8 cellular contexts compared by ENCODE assay signal in the genomic region with DNA sequence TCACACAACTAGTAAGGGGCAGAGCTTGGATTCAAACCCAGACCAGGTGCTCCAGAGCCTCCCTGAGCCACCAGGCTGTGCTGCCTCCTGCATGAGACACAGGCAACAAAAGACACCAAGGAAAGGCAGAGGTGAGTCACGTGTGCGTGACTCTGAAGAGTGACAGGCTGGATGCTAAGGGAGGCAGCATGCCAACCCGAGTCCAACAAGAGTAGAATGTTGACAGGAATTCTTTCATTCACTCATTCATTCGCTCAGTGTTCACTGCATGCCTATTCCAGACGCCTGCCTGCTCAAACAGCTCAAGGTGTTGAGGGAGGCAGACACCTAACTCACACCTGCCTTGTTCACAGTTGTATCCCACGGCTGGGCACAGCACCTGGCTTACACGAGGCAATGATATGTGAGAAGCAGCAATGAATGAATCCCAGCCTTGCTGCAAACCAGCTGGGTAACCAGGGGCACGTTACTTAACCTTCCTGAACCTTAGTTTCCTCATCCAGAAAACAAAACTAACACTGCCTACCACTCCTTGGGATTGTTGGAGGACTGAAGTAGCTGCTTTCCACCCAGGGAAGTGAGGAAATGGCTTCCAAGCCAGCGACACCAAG.
A peak's percentile ranks its signal among the peaks of the same experiment; 100 is the strongest.
DNase-seq lines count a peak whose midpoint lies in the region; ATAC-seq and TF ChIP-seq lines count a peak whose summit lies in the region.

No MANE protein-coding gene starts in this region.

- peak; percentile 48 for TF ChIP-seq CTCF in CD14-positive monocyte (IDR thresholded peaks at IDR 0.05)
- TF ChIP-seq CTCF in MCF 10A (IDR thresholded peaks at IDR 0.05; ENCODE audit: unreplicated experiment) = peak; percentile 16
- TF ChIP-seq CTCF in mucosa of descending colon (IDR thresholded peaks at IDR 0.05) = no peak

- H3K4me3 Mint-ChIP-seq in CD14-positive monocyte (peak overlapping the region; percentile 72 to 94), MCF 10A (ENCODE audit: unreplicated experiment) (no peak overlapping the region)

- intact Hi-C loops in CD14-positive monocyte (cut with micrococcal nuclease) = loop anchor here (2.0 to 10.0 kb wide), 4 partner anchors 32 to 224 kb away; a partner anchor contains a TSS
- intact Hi-C loops in MCF 10A (cut with micrococcal nuclease) = loop anchor here (10.0 kb wide), 1 partner anchor 104 kb away; no protein-coding TSS in a partner anchor
- intact Hi-C loops in mucosa of descending colon (cut with DNase I, micrococcal nuclease) = no loop called here

- H3K27me3 Mint-ChIP-seq in CD14-positive monocyte (ENCODE audit: low read depth in 3 of 3) (peaks cover 0 to 4% (median 1%) of the 10 kb centered on the region in 3 donors), MCF 10A (ENCODE audit: insufficient read depth, unreplicated experiment) (no peaks in the 10 kb centered on the region)

- H3K9me3 ChIP-seq in mucosa of descending colon = no peaks in the 10 kb centered on the region

- H3K4me1 Mint-ChIP-seq in CD14-positive monocyte (peaks cover 89% of the 10 kb centered on the region), MCF 10A (ENCODE audit: insufficient read depth, unreplicated experiment) (peaks cover 62% of the 10 kb centered on the region)

- H3K4me3 ChIP-seq in mucosa of descending colon = no peak overlapping the region

- peaks cover 18 to 40% of the 10 kb centered on the region in 2 donors for H3K36me3 Mint-ChIP-seq in CD14-positive monocyte
- peaks cover 6% of the 10 kb centered on the region for H3K36me3 Mint-ChIP-seq in MCF 10A (ENCODE audit: insufficient read depth, unreplicated experiment)

- POLR2A ChIA-PET in MCF 10A (lab: Yijun Ruan, JAX) = interaction anchor here (0.7 to 1.8 kb wide), 6 partner anchors 9 to 85 kb away, joined by 3 to 6 read pairs (median 3); no protein-coding TSS in a partner anchor

- peak; percentile 14 for ATAC-seq in HG02642 (IDR thresholded peaks at IDR 0.05; ENCODE audit: poor library complexity, unreplicated experiment)
- ATAC-seq in mucosa of descending colon = peak; percentile 47
- no peak for ATAC-seq in HG02623 (IDR thresholded peaks at IDR 0.05; ENCODE audit: unreplicated experiment)

- H3K9me3 Mint-ChIP-seq in CD14-positive monocyte (peaks cover 0 to 2% (median 0%) of the 10 kb centered on the region in 7 donors), MCF 10A (ENCODE audit: unreplicated experiment) (no peaks in the 10 kb centered on the region)

- no TSS peak for BruUV-seq in MCF 10A (replicated peaks; lab: Mats Ljungman, UMichigan)

- DNase-seq in CD14-positive monocyte (ENCODE audit: low spot score) = peak; percentile 75
- peak; percentile 83 for DNase-seq in MCF 10A (ENCODE audit: unreplicated experiment)
- DNase-seq in mucosa of descending colon = no peak
- no peak for DNase-seq in DMS 273 treated with DMSO at 0.1 percent for 48 hours (lab: John Stamatoyannopoulos, UW)
- no peak for DNase-seq in NK-92 treated with Interleukin-12 subunit alpha and Interleukin-12 subunit beta, amount 100 ng/mL, for 24 hours (lab: John Stamatoyannopoulos, UW)
- DNase-seq in NCI-H1694 (lab: John Stamatoyannopoulos, UW) = no peak

- CTCF ChIA-PET in MCF 10A (lab: Yijun Ruan, JAX) = interaction anchor here (0.5 to 1.2 kb wide), 4 partner anchors 48 to 91 kb away, joined by 3 to 5 read pairs (median 4); no protein-coding TSS in a partner anchor

- H3K27ac Mint-ChIP-seq in CD14-positive monocyte = peak overlapping the region; percentile 100
- H3K27ac Mint-ChIP-seq in MCF 10A (ENCODE audit: low read depth, unreplicated experiment) = peak overlapping the region; percentile 99

- H3K4me1 ChIP-seq in mucosa of descending colon (ENCODE audit: low read depth) = peaks cover 18% of the 10 kb centered on the region

- H3K36me3 ChIP-seq in mucosa of descending colon (ENCODE audit: low read depth) = no peaks in the 10 kb centered on the region

Comparison
In these comparisons a context has a peak if more than half of its experiments do, and no peak if none do; other contexts are left out.
1. DNase-seq: peak in CD14-positive monocyte (single experiment) and MCF 10A (single experiment); none in mucosa of descending colon (0 of 3), DMS 273 treated with DMSO at 0.1 percent for 48 hours (single experiment), NK-92 treated with Interleukin-12 subunit alpha and Interleukin-12 subunit beta, amount 100 ng/mL, for 24 hours (single experiment) and NCI-H1694 (single experiment).
2. intact Hi-C loops: an anchor here in CD14-positive monocyte (2.0 to 10.0 kb wide) and MCF 10A (10.0 kb wide); none called in mucosa of descending colon.